In the genomic region with DNA sequence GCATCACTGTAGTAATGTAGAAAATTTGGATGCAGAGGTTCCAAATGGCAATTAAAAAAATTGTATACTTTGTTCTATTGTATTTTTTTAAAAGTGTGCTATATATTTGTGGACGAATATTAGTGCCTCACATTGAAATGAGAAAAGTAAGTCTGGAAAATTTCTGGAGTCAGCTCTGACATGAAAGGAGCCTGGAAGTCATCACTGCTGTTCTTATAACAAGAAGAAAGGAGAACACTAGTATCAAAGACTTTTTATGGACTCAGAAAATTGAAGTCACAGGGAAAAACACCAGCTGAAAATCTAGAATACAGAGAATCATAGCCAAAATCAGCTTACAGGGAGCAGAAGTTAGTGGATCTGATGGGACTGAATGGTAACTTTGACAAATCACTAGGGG, we compare ENCODE assay signal across 18 cellular contexts.
DNase-seq lines count a peak whose midpoint lies in the region; TF ChIP-seq lines count a peak whose summit lies in the region.
"Had no signal": no experiment of that assay in that cellular context is flagged by ENCODE, and none has a peak within 500 bp of the region (broad histone marks: within the 10 kb centered on the region; RNA-seq: fewer than 3 reads in every experiment).

No MANE protein-coding gene starts in this region.

- no peaks in the 10 kb centered on the region for H3K9me3 ChIP-seq in cardiac muscle cell (ENCODE audit: low read depth)
- no peaks in the 10 kb centered on the region for H3K9me3 ChIP-seq in right atrium auricular region
- H3K9me3 ChIP-seq in stomach smooth muscle (ENCODE audit: control insufficient read depth in 2 of 2, low read length in 2 of 2), result no peaks in the 10 kb centered on the region
- H3K9me3 ChIP-seq: BLaER1 treated with 17β-estradiol and CSF1 and Interleukin-3, amounts not matched to agents 10 nM and 100 nM; HAP-1 had no signal

- H3K27me3 ChIP-seq in cardiac muscle cell (no peaks in the 10 kb centered on the region), right atrium auricular region (no peaks in the 10 kb centered on the region), rectal smooth muscle tissue (ENCODE audit: control insufficient read depth, insufficient read depth, low read length) (no peaks in the 10 kb centered on the region), stomach smooth muscle (ENCODE audit: control insufficient read depth in 1 of 2, insufficient read depth in 2 of 2, low read length in 2 of 2) (no peaks in the 10 kb centered on the region)
- H3K27me3 ChIP-seq: BLaER1 treated with 17β-estradiol and CSF1 and Interleukin-3, amounts not matched to agents 10 nM and 100 nM had no signal

- H3K4me3 ChIP-seq in cardiac muscle cell (no peak overlapping the region), right atrium auricular region (no peak overlapping the region), rectal smooth muscle tissue (ENCODE audit: low read length) (no peak overlapping the region), stomach smooth muscle (ENCODE audit: low read length in 2 of 2) (no peak overlapping the region)
- H3K4me3 ChIP-seq: BLaER1 treated with 17β-estradiol and CSF1 and Interleukin-3, amounts not matched to agents 10 nM and 100 nM; GM12878; GM23338; HAP-1 had no signal

- H3K36me3 ChIP-seq in cardiac muscle cell (no peaks in the 10 kb centered on the region), right atrium auricular region (no peaks in the 10 kb centered on the region), rectal smooth muscle tissue (ENCODE audit: control insufficient read depth, insufficient read depth, low read length) (no peaks in the 10 kb centered on the region), stomach smooth muscle (ENCODE audit: control insufficient read depth in 2 of 2, insufficient read depth in 2 of 2, low read length in 2 of 2) (no peaks in the 10 kb centered on the region)
- H3K36me3 ChIP-seq: BLaER1 treated with 17β-estradiol and CSF1 and Interleukin-3, amounts not matched to agents 10 nM and 100 nM; HAP-1 had no signal

- peak in 1 of 2 donors; percentile 55 for DNase-seq in cardiac muscle cell (ENCODE audit: low read depth in 1 of 2, low spot score in 1 of 2)
- no peak for DNase-seq in right atrium auricular region (ENCODE audit: low spot score)
- DNase-seq in NCI-H524 (lab: John Stamatoyannopoulos, UW), result no peak
- DNase-seq in H4 (ENCODE audit: low spot score), result no peak
- DNase-seq: CD4-positive, alpha-beta T cell; CD8-positive, alpha-beta memory T cell; DMS 273 treated with DMSO at 0.1 percent for 48 hours; DMS79; EL; GDM1; HFFc6 had no signal

- H3K27ac ChIP-seq in cardiac muscle cell, result peak overlapping the region; percentile 64
- H3K27ac ChIP-seq in right atrium auricular region, result no peak overlapping the region
- H3K27ac ChIP-seq in rectal smooth muscle tissue (ENCODE audit: low read depth, low read length), result peak overlapping the region; percentile 16
- peak overlapping the region; percentile 25 for H3K27ac ChIP-seq in stomach smooth muscle (ENCODE audit: low read length)
- H3K27ac ChIP-seq: 22Rv1; BLaER1 treated with 17β-estradiol and CSF1 and Interleukin-3, amounts not matched to agents 10 nM and 100 nM had no signal

- no peak for TF ChIP-seq CTCF in cardiac muscle cell (IDR thresholded peaks at IDR 0.05; ENCODE audit: low read depth, low read length)
- no peak for TF ChIP-seq CTCF in right atrium auricular region (IDR thresholded peaks at IDR 0.05)

- H3K4me1 ChIP-seq in cardiac muscle cell (ENCODE audit: low read depth) (peaks cover 10% of the 10 kb centered on the region), right atrium auricular region (no peaks in the 10 kb centered on the region), rectal smooth muscle tissue (ENCODE audit: control insufficient read depth, insufficient read depth, low read length) (no peaks in the 10 kb centered on the region), stomach smooth muscle (ENCODE audit: control insufficient read depth, insufficient read depth, low read length) (no peaks in the 10 kb centered on the region)
- H3K4me1 ChIP-seq: BLaER1 treated with 17β-estradiol and CSF1 and Interleukin-3, amounts not matched to agents 10 nM and 100 nM; HAP-1 had no signal

- H3K9ac ChIP-seq in rectal smooth muscle tissue (ENCODE audit: low read length) (no peak overlapping the region), stomach smooth muscle (ENCODE audit: low read length in 2 of 2) (no peak overlapping the region)
- H3K9ac ChIP-seq: BLaER1 treated with 17β-estradiol and CSF1 and Interleukin-3, amounts not matched to agents 10 nM and 100 nM had no signal

Comparison
In these comparisons a context has a peak if more than half of its experiments do, and no peak if none do; other contexts are left out.
1. H3K27ac ChIP-seq: peak in cardiac muscle cell (single experiment), rectal smooth muscle tissue (single experiment) and stomach smooth muscle (single experiment); none in right atrium auricular region (0 of 2).